Comparison of ENCODE assay signal across 15 cellular contexts in the genomic region with DNA sequence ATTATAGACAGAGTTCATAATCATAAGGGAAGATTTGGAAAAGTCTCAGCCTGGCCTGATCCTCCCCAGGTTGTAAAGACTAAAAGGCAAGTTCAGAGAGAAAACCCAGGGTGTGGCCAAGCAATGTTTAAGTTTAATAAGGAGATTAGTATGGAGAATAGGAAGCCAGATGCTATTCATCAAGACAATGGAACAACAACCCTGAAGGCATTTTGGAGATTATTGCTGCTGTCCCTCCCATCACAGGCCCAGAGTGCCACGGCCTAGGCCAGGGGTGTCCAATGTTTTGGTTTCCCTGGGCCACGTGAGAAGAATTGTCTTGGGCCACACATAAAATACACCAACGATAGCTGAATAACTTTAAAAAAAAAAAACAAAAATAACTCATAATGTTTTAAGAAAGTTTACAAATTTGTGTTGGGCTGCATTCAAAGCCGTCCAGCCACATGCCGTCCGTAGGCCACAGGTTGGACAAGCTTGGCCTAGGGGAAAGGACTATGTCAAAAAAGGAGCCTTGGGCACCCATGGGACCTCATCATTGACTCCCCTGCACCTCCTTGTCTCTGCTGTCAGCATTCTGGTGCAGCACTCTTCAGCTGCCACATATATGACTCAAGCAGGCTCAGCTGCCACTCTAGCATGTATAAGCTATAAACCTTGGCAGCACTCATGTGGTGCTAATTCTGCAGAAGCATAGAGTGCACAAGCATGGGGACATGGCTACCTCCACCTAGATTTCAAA. TPM values are rescaled to one million over a fixed set of nuclear protein-coding genes. Genes with fewer than 3 reads are reported as not detected.
DNase-seq lines count a peak whose midpoint lies in the region; ATAC-seq lines count a peak whose summit lies in the region.
"Had no signal": no experiment of that assay in that cellular context is flagged by ENCODE, and none has a peak within 500 bp of the region (broad histone marks: within the 10 kb centered on the region; RNA-seq: fewer than 3 reads in every experiment).

No MANE protein-coding gene starts in this region.

- H2AK5ac ChIP-seq in mesenchymal stem cell (ENCODE audit: low read length, severe bottlenecking) = no peak overlapping the region

- H3K36me3 Mint-ChIP-seq in activated CD4-positive, alpha-beta T cell treated with anti-CD3 and anti-CD28 coated beads, Interleukin-2, amount 10 ng/mL, durations not matched to agents 24 days and 14 days (ENCODE audit: low read depth) = peaks cover 65% of the 10 kb centered on the region
- H3K36me3 Mint-ChIP-seq in activated CD4-positive, alpha-beta T cell treated with anti-CD3 and anti-CD28 coated beads for 36 hours (ENCODE audit: low read depth) = peaks cover 18% of the 10 kb centered on the region
- H3K36me3 Mint-ChIP-seq in activated T-cell treated with anti-CD3 and anti-CD28 coated beads, Interleukin-2, amount 50 U/mL, for 24 hours (ENCODE audit: low read depth) = peaks cover 43% of the 10 kb centered on the region
- H3K36me3 Mint-ChIP-seq in effector memory CD8-positive, alpha-beta T cell (ENCODE audit: insufficient read depth) = no peaks in the 10 kb centered on the region

- H3K4me1 Mint-ChIP-seq in activated CD4-positive, alpha-beta T cell treated with anti-CD3 and anti-CD28 coated beads, Interleukin-2, amount 10 ng/mL, durations not matched to agents 24 days and 14 days = peaks cover 57% of the 10 kb centered on the region
- H3K4me1 Mint-ChIP-seq in activated CD4-positive, alpha-beta T cell treated with anti-CD3 and anti-CD28 coated beads for 36 hours = peaks cover 41% of the 10 kb centered on the region
- peaks cover 51% of the 10 kb centered on the region for H3K4me1 Mint-ChIP-seq in activated T-cell treated with anti-CD3 and anti-CD28 coated beads, Interleukin-2, amount 50 U/mL, for 24 hours (ENCODE audit: low read depth)
- H3K4me1 Mint-ChIP-seq in effector memory CD8-positive, alpha-beta T cell (ENCODE audit: low read depth in 2 of 2) = peaks cover 0 to 31% of the 10 kb centered on the region in 2 donors
- H3K4me1 Mint-ChIP-seq: B cell, GM23338 had no signal

- H3K9ac ChIP-seq in mesenchymal stem cell (ENCODE audit: low read length) = no peak overlapping the region

- no peak overlapping the region for H3K4me3 Mint-ChIP-seq in activated CD4-positive, alpha-beta T cell treated with anti-CD3 and anti-CD28 coated beads, Interleukin-2, amount 10 ng/mL, durations not matched to agents 24 days and 14 days
- H3K4me3 Mint-ChIP-seq in activated CD4-positive, alpha-beta T cell treated with anti-CD3 and anti-CD28 coated beads for 36 hours = no peak overlapping the region
- no peak overlapping the region for H3K4me3 Mint-ChIP-seq in activated T-cell treated with anti-CD3 and anti-CD28 coated beads, Interleukin-2, amount 50 U/mL, for 24 hours
- no peak overlapping the region for H3K4me3 Mint-ChIP-seq in effector memory CD8-positive, alpha-beta T cell
- H3K4me3 Mint-ChIP-seq: B cell; CD4-positive, alpha-beta memory T cell; GM23338 had no signal

- POLR2A ChIA-PET in activated CD4-positive, alpha-beta T cell treated with anti-CD3 and anti-CD28 coated beads for 36 hours (lab: Charles Lee) = no interaction called here

- DNase-seq in activated CD4-positive, alpha-beta T cell treated with anti-CD3 and anti-CD28 coated beads, Interleukin-2, amount 10 ng/mL, durations not matched to agents 24 days and 14 days = no peak
- DNase-seq in activated CD4-positive, alpha-beta T cell treated with anti-CD3 and anti-CD28 coated beads for 36 hours = no peak
- DNase-seq in LHCN-M2 (ENCODE audit: low read depth) (peak; percentile 36), mesenchymal stem cell (no peak), sciatic nerve (ENCODE audit: low spot score) (no peak)
- DNase-seq in activated T-cell treated with anti-CD3 and anti-CD28 coated beads, Interleukin-2, amount 50 U/mL, for 24 hours = no peak
- DNase-seq in effector memory CD8-positive, alpha-beta T cell = no peak
- DNase-seq: ACHN; C1 segment of cervical spinal cord; CD4-positive, alpha-beta memory T cell; DMS79; EL; H7 had no signal

- H3K4me3 ChIP-seq in mesenchymal stem cell (ENCODE audit: insufficient read depth in 1 of 2, low read depth in 1 of 2, low read length in 2 of 2) = no peak overlapping the region
- H3K4me3 ChIP-seq: GM23338 had no signal

- no peaks in the 10 kb centered on the region for H3K27me3 ChIP-seq in mesenchymal stem cell (ENCODE audit: control insufficient read depth in 1 of 2, insufficient read depth in 1 of 2, low read length in 2 of 2)

- WGBS in mesenchymal stem cell = 94% methylated on average over 4 of the region's 6 CpGs

- no peak overlapping the region for H4K91ac ChIP-seq in mesenchymal stem cell (ENCODE audit: low read length)

- H3K14ac ChIP-seq in mesenchymal stem cell (ENCODE audit: low read length in 2 of 2) = no peak overlapping the region

- H3K4me1 ChIP-seq in mesenchymal stem cell (ENCODE audit: control insufficient read depth, insufficient read depth, low read depth, low read length) = no peaks in the 10 kb centered on the region

- intact Hi-C loops in activated CD4-positive, alpha-beta T cell treated with anti-CD3 and anti-CD28 coated beads, Interleukin-2, amount 10 ng/mL, durations not matched to agents 24 days and 14 days (cut with micrococcal nuclease) = no loop called here
- intact Hi-C loops in activated CD4-positive, alpha-beta T cell treated with anti-CD3 and anti-CD28 coated beads for 36 hours (cut with DNase I, micrococcal nuclease) = loop anchor here in 1 of 2 experiments (10.0 kb wide), 1 partner anchor 888 kb away; a partner anchor contains a TSS
- intact Hi-C loops in sciatic nerve (cut with DNase I) = no loop called here

- CTCF ChIA-PET in activated CD4-positive, alpha-beta T cell treated with anti-CD3 and anti-CD28 coated beads for 36 hours (lab: Charles Lee) = no interaction called here

- no peaks in the 10 kb centered on the region for H3K27me3 Mint-ChIP-seq in activated CD4-positive, alpha-beta T cell treated with anti-CD3 and anti-CD28 coated beads, Interleukin-2, amount 10 ng/mL, durations not matched to agents 24 days and 14 days
- H3K27me3 Mint-ChIP-seq in activated CD4-positive, alpha-beta T cell treated with anti-CD3 and anti-CD28 coated beads for 36 hours = no peaks in the 10 kb centered on the region
- H3K27me3 Mint-ChIP-seq in activated T-cell treated with anti-CD3 and anti-CD28 coated beads, Interleukin-2, amount 50 U/mL, for 24 hours = no peaks in the 10 kb centered on the region
- no peaks in the 10 kb centered on the region for H3K27me3 Mint-ChIP-seq in effector memory CD8-positive, alpha-beta T cell
- H3K27me3 Mint-ChIP-seq: B cell; CD4-positive, alpha-beta memory T cell had no signal

- peaks cover 0 to 90% of the 10 kb centered on the region in 2 experiments for H3K36me3 ChIP-seq in mesenchymal stem cell (ENCODE audit: control insufficient read depth in 1 of 2, insufficient read depth in 2 of 2, low read depth in 1 of 2, low read length in 2 of 2)

- H2BK15ac ChIP-seq in mesenchymal stem cell (ENCODE audit: low read depth, poor library complexity, severe bottlenecking) = no peak overlapping the region

- no peak overlapping the region for H3K27ac ChIP-seq in mesenchymal stem cell (ENCODE audit: low read length, poor library complexity, severe bottlenecking)

- no peak overlapping the region for H3K18ac ChIP-seq in mesenchymal stem cell (ENCODE audit: low read depth in 1 of 2, low read length in 2 of 2)

- no peak overlapping the region for H3K4ac ChIP-seq in mesenchymal stem cell (ENCODE audit: low read depth in 1 of 2, low read length in 2 of 2)

- H2BK5ac ChIP-seq in mesenchymal stem cell (ENCODE audit: low read depth, low read length, poor library complexity, severe bottlenecking) = no peak overlapping the region

- peaks cover 10% of the 10 kb centered on the region for H3K9me3 ChIP-seq in mesenchymal stem cell (ENCODE audit: control insufficient read depth, low read length)

- H2AFZ ChIP-seq in mesenchymal stem cell (ENCODE audit: low read depth, low read length) = no peak overlapping the region
- H2AFZ ChIP-seq: GM23338 had no signal

- ATAC-seq in activated CD4-positive, alpha-beta T cell treated with anti-CD3 and anti-CD28 coated beads for 36 hours = no peak
- ATAC-seq in sciatic nerve = no peak
- ATAC-seq in effector memory CD8-positive, alpha-beta T cell (replicated peaks) = no peak
- ATAC-seq: GM23338 had no signal

- no peak overlapping the region for H2BK120ac ChIP-seq in mesenchymal stem cell (ENCODE audit: low read depth, low read length)

- H3K79me1 ChIP-seq in mesenchymal stem cell (replicated peaks; ENCODE audit: low read length, poor library complexity, severe bottlenecking) = no peaks in the 10 kb centered on the region

- H3K4me2 ChIP-seq in mesenchymal stem cell (ENCODE audit: low read length, poor library complexity, severe bottlenecking) = no peak overlapping the region
- H3K4me2 ChIP-seq: GM23338 had no signal

- peaks cover 5% of the 10 kb centered on the region for H3K9me3 Mint-ChIP-seq in activated CD4-positive, alpha-beta T cell treated with anti-CD3 and anti-CD28 coated beads, Interleukin-2, amount 10 ng/mL, durations not matched to agents 24 days and 14 days
- peaks cover 6% of the 10 kb centered on the region for H3K9me3 Mint-ChIP-seq in activated CD4-positive, alpha-beta T cell treated with anti-CD3 and anti-CD28 coated beads for 36 hours (ENCODE audit: low read depth)
- no peaks in the 10 kb centered on the region for H3K9me3 Mint-ChIP-seq in activated T-cell treated with anti-CD3 and anti-CD28 coated beads, Interleukin-2, amount 50 U/mL, for 24 hours
- peaks cover 0 to 4% of the 10 kb centered on the region in 2 donors for H3K9me3 Mint-ChIP-seq in effector memory CD8-positive, alpha-beta T cell
- H3K9me3 Mint-ChIP-seq: CD4-positive, alpha-beta memory T cell had no signal

- H3K27ac Mint-ChIP-seq in activated CD4-positive, alpha-beta T cell treated with anti-CD3 and anti-CD28 coated beads, Interleukin-2, amount 10 ng/mL, durations not matched to agents 24 days and 14 days = peak overlapping the region; percentile 3
- no peak overlapping the region for H3K27ac Mint-ChIP-seq in activated CD4-positive, alpha-beta T cell treated with anti-CD3 and anti-CD28 coated beads for 36 hours
- H3K27ac Mint-ChIP-seq in activated T-cell treated with anti-CD3 and anti-CD28 coated beads, Interleukin-2, amount 50 U/mL, for 24 hours = no peak overlapping the region
- H3K27ac Mint-ChIP-seq in effector memory CD8-positive, alpha-beta T cell = peak overlapping the region in 1 of 2 donors; percentile 4
- H3K27ac Mint-ChIP-seq: B cell, GM23338 had no signal

- H2BK12ac ChIP-seq in mesenchymal stem cell (ENCODE audit: low read length in 2 of 2) = no peak overlapping the region

- peak overlapping the region; percentile 30 for H4K8ac ChIP-seq in mesenchymal stem cell (ENCODE audit: low read length)

- H3K23ac ChIP-seq in mesenchymal stem cell (ENCODE audit: low read length in 2 of 2) = no peak overlapping the region

RNA-seq across cellular contexts. Expression of a gene that starts 20.8 kb away (rescaled TPM):
- 65.4 and 68.0 TPM in 2 replicates for total RNA-seq in activated CD4-positive, alpha-beta T cell treated with anti-CD3 and anti-CD28 coated beads, Interleukin-2, amount 10 ng/mL, durations not matched to agents 24 days and 14 days
- total RNA-seq in activated CD4-positive, alpha-beta T cell treated with anti-CD3 and anti-CD28 coated beads for 36 hours = 10 to 100 TPM; 15.9 to 22.4 TPM
- total RNA-seq in LHCN-M2 (2014; rRNA removed) (20.5 and 27.7 TPM in 2 replicates), sciatic nerve (11.8 TPM)
- 3.5 TPM for polyA plus RNA-seq in LHCN-M2 (2012)
- 80.0 TPM for polyA plus RNA-seq in mesenchymal stem cell (2013, experiment 1 of 2)
- polyA plus RNA-seq in mesenchymal stem cell (2013, experiment 2 of 2) = 82.7 TPM
